ENCODE assay signal across 9 cellular contexts in the genomic region with DNA sequence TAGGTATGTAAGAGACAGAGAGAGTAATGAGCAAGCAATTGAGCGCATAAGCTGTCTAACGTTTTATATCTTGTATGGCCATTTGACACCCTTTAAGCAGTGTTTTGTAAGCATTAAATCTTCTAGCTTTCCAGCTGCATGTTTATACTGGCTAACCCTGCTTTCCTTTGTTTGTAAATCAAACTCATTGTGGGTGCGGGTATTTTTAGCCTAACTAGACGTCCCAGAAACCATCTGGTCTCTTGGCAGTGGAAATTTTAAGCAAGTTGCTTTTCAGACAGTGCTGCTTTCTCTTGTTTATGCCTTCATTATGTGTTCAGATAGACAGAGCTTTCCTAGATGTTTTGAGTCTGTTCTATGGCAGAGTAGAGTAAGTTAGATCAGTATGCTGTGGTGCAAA.
A peak's percentile ranks its signal among the peaks of the same experiment; 100 is the strongest.
DNase-seq lines count a peak whose midpoint lies in the region; ATAC-seq and TF ChIP-seq lines count a peak whose summit lies in the region.
"Had no signal": no experiment of that assay in that cellular context is flagged by ENCODE, and none has a peak within 500 bp of the region (broad histone marks: within the 10 kb centered on the region; RNA-seq: fewer than 3 reads in every experiment).

No MANE protein-coding gene starts in this region.

- no peak overlapping the region for H3K27ac ChIP-seq in foreskin keratinocyte

- no peaks in the 10 kb centered on the region for H3K4me1 ChIP-seq in foreskin keratinocyte

- peak; percentile 44 for DNase-seq in GM04504 (ENCODE audit: low read depth)
- DNase-seq in cerebellar cortex (ENCODE audit: low spot score), result peak; percentile 79
- DNase-seq in hippocampal formation (lab: John Stamatoyannopoulos, UW), result peak; percentile 6 to 73
- no peak for DNase-seq in sciatic nerve (ENCODE audit: low spot score)
- no peak for DNase-seq in UCSD-AML1 (lab: John Stamatoyannopoulos, UW; ENCODE audit: unreplicated experiment)
- no peak for DNase-seq in germinal center (ENCODE audit: low spot score)
- no peak for DNase-seq in foreskin keratinocyte
- DNase-seq: Caco-2 had no signal

- TF ChIP-seq CTCF in foreskin keratinocyte (conservative IDR thresholded peaks at IDR 0.05), result no peak

- H3K27me3 ChIP-seq in foreskin keratinocyte, result no peaks in the 10 kb centered on the region

- intact Hi-C loops in sciatic nerve (cut with DNase I), result no loop called here

- ATAC-seq in sciatic nerve (peak; percentile 74), HG03025 (IDR thresholded peaks at IDR 0.05; ENCODE audit: low FRiP score, unreplicated experiment) (no peak), foreskin keratinocyte (no peak)

Comparison
In these comparisons a context has a peak if more than half of its experiments do, and no peak if none do; other contexts are left out.
1. DNase-seq: peak in GM04504 (single experiment), cerebellar cortex (single experiment) and hippocampal formation (2 of 2); none in sciatic nerve (single experiment), UCSD-AML1 (single experiment), germinal center (single experiment) and foreskin keratinocyte (0 of 2).